ENCODE assay signal across 13 cellular contexts in the genomic region with DNA sequence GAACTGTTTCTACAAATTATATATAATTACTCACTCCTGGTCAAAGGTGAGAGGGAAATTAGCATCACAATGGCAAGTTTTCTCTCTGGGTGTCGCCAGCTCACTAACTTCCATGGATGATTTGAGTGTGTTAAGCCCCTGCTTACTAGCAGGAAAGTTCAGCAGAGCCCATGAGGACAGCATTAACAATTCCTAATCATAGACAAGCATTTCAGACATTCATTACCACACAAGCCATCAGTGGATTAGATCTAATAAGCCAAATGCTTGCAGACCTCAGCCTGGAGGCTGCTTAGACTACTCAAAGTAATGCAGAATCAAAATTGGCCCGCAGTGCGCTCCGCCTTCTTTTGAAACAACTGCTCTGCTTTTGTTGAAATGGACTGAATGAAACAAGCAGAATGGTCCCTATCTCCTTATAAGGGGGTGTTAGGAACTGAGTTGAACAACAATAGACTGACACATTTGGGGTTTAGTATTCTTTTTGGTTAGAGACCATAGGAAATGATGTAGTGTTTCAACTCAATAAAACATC. TPM values are rescaled to one million over a fixed set of nuclear protein-coding genes. Genes with fewer than 3 reads are reported as not detected.
DNase-seq lines count a peak whose midpoint lies in the region; ATAC-seq and TF ChIP-seq lines count a peak whose summit lies in the region.
"Had no signal": no experiment of that assay in that cellular context is flagged by ENCODE, and none has a peak within 500 bp of the region (broad histone marks: within the 10 kb centered on the region; RNA-seq: fewer than 3 reads in every experiment).

No MANE protein-coding gene starts in this region.

- H3K27ac ChIP-seq in ACC112 (ENCODE audit: low read depth, low read length) (peak overlapping the region; percentile 56; the same call in 1 of the 2 replicates), fibroblast of lung (ENCODE audit: insufficient read depth, low read length) (no peak overlapping the region)

- no peaks in the 10 kb centered on the region for H3K27me3 ChIP-seq in ACC112 (ENCODE audit: insufficient read depth, low read length)
- no peaks in the 10 kb centered on the region for H3K27me3 ChIP-seq in fibroblast of lung (ENCODE audit: control insufficient read depth, insufficient read depth, low read length)
- H3K27me3 ChIP-seq: tibial nerve had no signal

- H3K79me2 ChIP-seq in ACC112 (ENCODE audit: control insufficient read depth, insufficient read depth, low read length, unreplicated experiment) (no peaks in the 10 kb centered on the region), fibroblast of lung (ENCODE audit: control insufficient read depth, insufficient read depth, low read length) (no peaks in the 10 kb centered on the region)

- peak overlapping the region in 1 of 3 experiments; percentile 26 for H3K4me3 Mint-ChIP-seq in nephron
- H3K4me3 Mint-ChIP-seq in activated naive CD4-positive, alpha-beta T cell treated with anti-CD3 and anti-CD28 coated beads, Interleukin-2, amount 10 ng/mL, durations not matched to agents 7 days and 5 days: no peak overlapping the region
- no peak overlapping the region for H3K4me3 Mint-ChIP-seq in activated naive CD8-positive, alpha-beta T cell treated with anti-CD3 and anti-CD28 coated beads, Interleukin-2, amount 50 U/mL, for 24 hours
- H3K4me3 Mint-ChIP-seq: T-cell had no signal

- H3K36me3 ChIP-seq in ACC112 (ENCODE audit: insufficient read depth, low read length): no peaks in the 10 kb centered on the region
- H3K36me3 ChIP-seq in fibroblast of lung (ENCODE audit: control insufficient read depth, insufficient read depth, low read length): no peaks in the 10 kb centered on the region
- H3K36me3 ChIP-seq: tibial nerve had no signal

- H3K9me3 Mint-ChIP-seq in nephron: no peaks in the 10 kb centered on the region
- no peaks in the 10 kb centered on the region for H3K9me3 Mint-ChIP-seq in activated naive CD4-positive, alpha-beta T cell treated with anti-CD3 and anti-CD28 coated beads, Interleukin-2, amount 10 ng/mL, durations not matched to agents 7 days and 5 days
- H3K9me3 Mint-ChIP-seq in activated naive CD8-positive, alpha-beta T cell treated with anti-CD3 and anti-CD28 coated beads, Interleukin-2, amount 50 U/mL, for 24 hours: no peaks in the 10 kb centered on the region
- H3K9me3 Mint-ChIP-seq: naive thymus-derived CD4-positive, alpha-beta T cell; T-cell had no signal

- peak overlapping the region; percentile 53 to 87 (median 77) for H3K27ac Mint-ChIP-seq in nephron
- H3K27ac Mint-ChIP-seq in activated naive CD4-positive, alpha-beta T cell treated with anti-CD3 and anti-CD28 coated beads, Interleukin-2, amount 10 ng/mL, durations not matched to agents 7 days and 5 days: no peak overlapping the region
- H3K27ac Mint-ChIP-seq in activated naive CD8-positive, alpha-beta T cell treated with anti-CD3 and anti-CD28 coated beads, Interleukin-2, amount 50 U/mL, for 24 hours: no peak overlapping the region
- H3K27ac Mint-ChIP-seq: T-cell had no signal

- H3K4me2 ChIP-seq in fibroblast of lung (ENCODE audit: extremely low read depth, insufficient read depth, low read length): peak overlapping the region; percentile 56

- H3K4me1 ChIP-seq in ACC112 (ENCODE audit: control insufficient read depth, insufficient read depth, low read length, unreplicated experiment) (peaks cover 34% of the 10 kb centered on the region), fibroblast of lung (ENCODE audit: control insufficient read depth, extremely low read depth, insufficient read depth, low read length) (peaks cover 2% of the 10 kb centered on the region)

- no peaks in the 10 kb centered on the region for H4K20me1 ChIP-seq in fibroblast of lung (ENCODE audit: control insufficient read depth, extremely low read depth, insufficient read depth, low read length)

- H3K9ac ChIP-seq in fibroblast of lung (ENCODE audit: insufficient read depth, low read length): no peak overlapping the region

- DNase-seq in NCI-H69 (lab: John Stamatoyannopoulos, UW): peak; percentile 72
- peak; percentile 26 to 67 for DNase-seq in fibroblast of lung (ENCODE audit: low read depth in 2 of 2)
- no peak for DNase-seq in activated naive CD4-positive, alpha-beta T cell treated with anti-CD3 and anti-CD28 coated beads, Interleukin-2, amount 10 ng/mL, durations not matched to agents 7 days and 5 days
- no peak for DNase-seq in activated naive CD4-positive, alpha-beta T cell treated with anti-CD3 and anti-CD28 coated beads, Interleukin-2, amount 50 U/mL, for 16 hours
- DNase-seq in hepatic stellate cell (ENCODE audit: low spot score): no peak
- DNase-seq in activated naive CD8-positive, alpha-beta T cell treated with anti-CD3 and anti-CD28 coated beads, Interleukin-2, amount 50 U/mL, for 24 hours: no peak
- DNase-seq: MV-4-11; naive thymus-derived CD4-positive, alpha-beta T cell; stimulated activated CD4-positive, alpha-beta T cell treated with anti-CD3 and anti-CD28 coated beads, Interleukin-4, amount 100 ng/mL, for 1 hour; T-cell had no signal

- H3K4me1 Mint-ChIP-seq in nephron: peaks cover 29% of the 10 kb centered on the region
- no peaks in the 10 kb centered on the region for H3K4me1 Mint-ChIP-seq in activated naive CD4-positive, alpha-beta T cell treated with anti-CD3 and anti-CD28 coated beads, Interleukin-2, amount 10 ng/mL, durations not matched to agents 7 days and 5 days
- H3K4me1 Mint-ChIP-seq in activated naive CD8-positive, alpha-beta T cell treated with anti-CD3 and anti-CD28 coated beads, Interleukin-2, amount 50 U/mL, for 24 hours: peaks cover 3% of the 10 kb centered on the region

- no peaks in the 10 kb centered on the region for H3K9me3 ChIP-seq in fibroblast of lung (ENCODE audit: control insufficient read depth, insufficient read depth, low read depth, low read length)
- H3K9me3 ChIP-seq: tibial nerve had no signal

- H2AFZ ChIP-seq in ACC112 (ENCODE audit: low read length, unreplicated experiment) (peak overlapping the region; percentile 80), fibroblast of lung (ENCODE audit: low read length) (peak overlapping the region; percentile 4)

- no peaks in the 10 kb centered on the region for H3K36me3 Mint-ChIP-seq in nephron (ENCODE audit: low read depth)
- no peaks in the 10 kb centered on the region for H3K36me3 Mint-ChIP-seq in activated naive CD4-positive, alpha-beta T cell treated with anti-CD3 and anti-CD28 coated beads, Interleukin-2, amount 10 ng/mL, durations not matched to agents 7 days and 5 days
- H3K36me3 Mint-ChIP-seq in activated naive CD8-positive, alpha-beta T cell treated with anti-CD3 and anti-CD28 coated beads, Interleukin-2, amount 50 U/mL, for 24 hours (ENCODE audit: low read depth): no peaks in the 10 kb centered on the region
- H3K36me3 Mint-ChIP-seq: naive thymus-derived CD4-positive, alpha-beta T cell; T-cell had no signal

- no peak for ATAC-seq in activated naive CD8-positive, alpha-beta T cell treated with anti-CD3 and anti-CD28 coated beads, Interleukin-2, amount 50 U/mL, for 24 hours
- ATAC-seq: naive thymus-derived CD4-positive, alpha-beta T cell; T-cell had no signal

- CTCF ChIA-PET in activated naive CD4-positive, alpha-beta T cell treated with anti-CD3 and anti-CD28 coated beads, Interleukin-2, amount 10 ng/mL, durations not matched to agents 7 days and 5 days (lab: Charles Lee): no interaction called here

- TF ChIP-seq CTCF in fibroblast of lung (conservative IDR thresholded peaks at IDR 0.05 in 1 of 2, IDR thresholded peaks at IDR 0.05 in 1 of 2; ENCODE audit: low read depth in 1 of 2, low read length in 2 of 2) (no peak), nephron (IDR thresholded peaks at IDR 0.05; ENCODE audit: unreplicated experiment in 3 of 3) (no peak)

- no peaks in the 10 kb centered on the region for H3K27me3 Mint-ChIP-seq in nephron (ENCODE audit: low read depth)
- peaks cover 9% of the 10 kb centered on the region for H3K27me3 Mint-ChIP-seq in activated naive CD4-positive, alpha-beta T cell treated with anti-CD3 and anti-CD28 coated beads, Interleukin-2, amount 10 ng/mL, durations not matched to agents 7 days and 5 days
- H3K27me3 Mint-ChIP-seq in activated naive CD8-positive, alpha-beta T cell treated with anti-CD3 and anti-CD28 coated beads, Interleukin-2, amount 50 U/mL, for 24 hours: peaks cover 42% of the 10 kb centered on the region

- H3K4me3 ChIP-seq in ACC112 (ENCODE audit: low read depth, low read length) (peak overlapping the region; percentile 76), fibroblast of lung (replicated peaks in 1 of 4; ENCODE audit: control extremely low read depth in 1 of 4, insufficient read depth in 1 of 4, low read depth in 3 of 4, low read length in 4 of 4) (peak overlapping the region in 1 of 4 experiments; percentile 21)

RNA-seq across cellular contexts. Expression of gene GORAB, which starts 54.4 kb away (rescaled TPM):
- 17.7 and 27.6 TPM in 2 replicates for total RNA-seq in fibroblast of lung
- polyA plus RNA-seq in fibroblast of lung: 13.8 and 17.7 TPM in 2 replicates
- 8.8 and 9.6 TPM in 2 replicates for polyA plus RNA-seq in fibroblast of lung (2012)
- polyA minus RNA-seq in fibroblast of lung (ENCODE audit: low replicate concordance): 0.75 TPM in 1 of 2 replicates, not detected in the other

Comparison
In these comparisons a context has a peak if more than half of its experiments do, and no peak if none do; other contexts are left out.
1. DNase-seq: peak in NCI-H69 (single experiment) and fibroblast of lung (2 of 2); none in activated naive CD4-positive, alpha-beta T cell treated with anti-CD3 and anti-CD28 coated beads, Interleukin-2, amount 10 ng/mL, durations not matched to agents 7 days and 5 days (single experiment), activated naive CD4-positive, alpha-beta T cell treated with anti-CD3 and anti-CD28 coated beads, Interleukin-2, amount 50 U/mL, for 16 hours (single experiment), hepatic stellate cell (single experiment) and activated naive CD8-positive, alpha-beta T cell treated with anti-CD3 and anti-CD28 coated beads, Interleukin-2, amount 50 U/mL, for 24 hours (single experiment).
2. H3K27ac Mint-ChIP-seq: peak in nephron (3 of 3); none in activated naive CD4-positive, alpha-beta T cell treated with anti-CD3 and anti-CD28 coated beads, Interleukin-2, amount 10 ng/mL, durations not matched to agents 7 days and 5 days (single experiment) and activated naive CD8-positive, alpha-beta T cell treated with anti-CD3 and anti-CD28 coated beads, Interleukin-2, amount 50 U/mL, for 24 hours (single experiment).